ENCODE assay signal across 8 cellular contexts in the genomic region with DNA sequence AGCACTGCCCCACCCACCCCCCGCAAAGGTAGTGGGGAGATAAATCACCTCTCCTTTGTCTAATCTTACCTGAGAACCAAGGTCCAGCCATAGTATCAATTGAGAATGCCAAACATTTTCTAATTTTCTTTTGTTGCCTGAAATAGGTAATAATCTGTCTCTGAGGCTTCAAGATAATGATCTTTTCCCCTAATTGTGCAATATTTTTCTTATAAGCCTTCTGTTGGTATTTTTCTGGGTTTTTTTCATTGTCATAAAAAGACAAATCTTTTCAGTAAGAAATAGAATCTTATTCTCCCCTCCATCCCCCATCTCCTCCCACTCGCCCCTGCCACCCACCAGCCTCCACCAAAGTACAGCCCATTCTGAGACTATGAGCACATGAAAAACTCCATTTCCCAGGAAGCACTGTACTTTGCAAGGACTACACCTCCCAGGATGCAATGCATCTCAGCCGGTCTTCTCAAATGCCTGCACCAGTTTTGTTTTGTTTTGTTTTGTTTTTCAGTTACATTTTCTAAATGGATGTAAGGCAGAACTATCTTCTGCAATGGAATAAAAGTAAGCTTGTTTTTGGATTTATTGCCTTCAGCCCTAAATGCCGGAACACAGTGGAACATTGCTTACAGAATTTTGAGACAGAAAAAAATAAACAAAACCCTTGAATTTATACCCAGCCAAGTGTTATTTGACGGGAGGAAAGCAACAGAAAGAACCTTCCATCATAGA.
DNase-seq lines count a peak whose midpoint lies in the region; ATAC-seq and TF ChIP-seq lines count a peak whose summit lies in the region.

No MANE protein-coding gene starts in this region.

- H3K36me3 ChIP-seq in adipocyte (ENCODE audit: control insufficient read depth, insufficient read depth, low read length, severe bottlenecking) = no peaks in the 10 kb centered on the region

- H3K4me3 ChIP-seq in NB4 (ENCODE audit: low read depth, low read length) (peak overlapping the region; percentile 29), adipocyte (ENCODE audit: low read length) (peak overlapping the region; percentile 79)

- TF ChIP-seq POLR2A in GM18505 (IDR thresholded peaks at IDR 0.05; ENCODE audit: borderline replicate concordance, extremely low read depth, insufficient read depth, insufficient read length) (no peak), NB4 (IDR thresholded peaks at IDR 0.05; ENCODE audit: extremely low read depth, insufficient read length) (no peak)

- no peaks in the 10 kb centered on the region for H3K4me1 ChIP-seq in adipocyte (ENCODE audit: control insufficient read depth, insufficient read depth, low read length)

- in situ Hi-C loops in ACHN (cut with HindIII; ENCODE audit: low pct_ligation_motif_present, low pct_unique_long_range_greater_than_20kb, low sequenced_read_pairs) (no loop called here), KBM-7 (cut with MboI; ENCODE audit: low pct_unique_long_range_greater_than_20kb, low sequenced_read_pairs) (no loop called here)

- peak overlapping the region; percentile 75 for H3K9ac ChIP-seq in adipocyte (ENCODE audit: low read length)

- TF ChIP-seq CTCF in NB4 (IDR thresholded peaks at IDR 0.05; ENCODE audit: low read depth, low read length) = no peak

- ATAC-seq in GM18505 (IDR thresholded peaks at IDR 0.05; ENCODE audit: unreplicated experiment) (peak; percentile 97), HG02759 (IDR thresholded peaks at IDR 0.05; ENCODE audit: unreplicated experiment) (peak; percentile 99)

- peak; percentile 2 for DNase-seq in ACHN
- peak; percentile 68 for DNase-seq in NB4 (ENCODE audit: low read depth)
- peak; percentile 84 for DNase-seq in adipocyte (ENCODE audit: low read depth)
- DNase-seq in iPS DF 4.7 (ENCODE audit: extremely low read depth, low spot score) = peak; percentile 14
- peak; percentile 13 for DNase-seq in stromal cell of bone marrow (ENCODE audit: low read depth)
- no peak for DNase-seq in KBM-7

- no peaks in the 10 kb centered on the region for H3K27me3 ChIP-seq in adipocyte (replicated peaks; ENCODE audit: control insufficient read depth, insufficient read depth, low read length)

- H3K9me3 ChIP-seq in adipocyte (ENCODE audit: control insufficient read depth, low read length) = no peaks in the 10 kb centered on the region
